Comparison of ENCODE assay signal across 18 cellular contexts in genomic region chr22:35442471-35442870, GRCh38.
DNase-seq lines count a peak whose midpoint lies in the region; TF ChIP-seq lines count a peak whose summit lies in the region.
"Had no signal": no experiment of that assay in that cellular context is flagged by ENCODE, and none has a peak within 500 bp of the region (broad histone marks: within the 10 kb centered on the region; RNA-seq: fewer than 3 reads in every experiment).

No MANE protein-coding gene starts in this region.

- H3K27ac Mint-ChIP-seq in nephron progenitor cell: peak overlapping the region; percentile 32

- DNase-seq in NCI-H524 (lab: John Stamatoyannopoulos, UW): peak; percentile 51 to 74
- DNase-seq in NCI-H524 treated with DMSO at 0.1 percent for 48 hours (lab: John Stamatoyannopoulos, UW): no peak
- DNase-seq in RWPE1 (ENCODE audit: low spot score): no peak
- no peak for DNase-seq in nephron progenitor cell
- no peak for DNase-seq in NCI-H526 (lab: John Stamatoyannopoulos, UW)
- DNase-seq in epidermal melanocyte (ENCODE audit: insufficient read length, low spot score): no peak
- DNase-seq in kidney tubule cell (ENCODE audit: low spot score): no peak
- DNase-seq: BE2C, DMS53, H7, Karpas-422, NCI-H1105 treated with DMSO at 0.1 percent for 48 hours, NCI-H146, NCI-H2029, NCI-H446 treated with DMSO at 0.1 percent for 48 hours, PC-3, SJCRH30 had no signal

- H3K4me1 Mint-ChIP-seq in nephron progenitor cell: peaks cover 34% of the 10 kb centered on the region

- no peak for TF ChIP-seq CTCF in RWPE1 (conservative IDR thresholded peaks at IDR 0.05; ENCODE audit: low read depth)
- no peak for TF ChIP-seq CTCF in nephron progenitor cell (IDR thresholded peaks at IDR 0.05)

- no peaks in the 10 kb centered on the region for H3K9me3 Mint-ChIP-seq in nephron progenitor cell

- peaks cover 20% of the 10 kb centered on the region for H3K36me3 Mint-ChIP-seq in nephron progenitor cell (ENCODE audit: low read depth)

- POLR2A ChIA-PET in RWPE1 (lab: Yijun Ruan, JAX; ENCODE audit: low non-redundant PET): no interaction called here

- H3K4me3 Mint-ChIP-seq in nephron progenitor cell: no peak overlapping the region

- peaks cover 6% of the 10 kb centered on the region for H3K27me3 Mint-ChIP-seq in nephron progenitor cell (ENCODE audit: low read depth, poor library complexity)

- peak overlapping the region; percentile 69 for H3K27ac ChIP-seq in RWPE1
- H3K27ac ChIP-seq: 22Rv1, SJCRH30 had no signal

- CTCF ChIA-PET in RWPE1 (lab: Yijun Ruan, JAX): interaction anchor here (0.6 kb wide), 1 partner anchor 296 kb away, joined by 3 read pairs; no protein-coding TSS in a partner anchor

Comparison
In these comparisons a context has a peak if more than half of its experiments do, and no peak if none do; other contexts are left out.
1. DNase-seq: peak in NCI-H524 (2 of 2); none in NCI-H524 treated with DMSO at 0.1 percent for 48 hours (single experiment), RWPE1 (single experiment), nephron progenitor cell (single experiment), NCI-H526 (0 of 2), epidermal melanocyte (single experiment) and kidney tubule cell (single experiment).